In the genomic region with DNA sequence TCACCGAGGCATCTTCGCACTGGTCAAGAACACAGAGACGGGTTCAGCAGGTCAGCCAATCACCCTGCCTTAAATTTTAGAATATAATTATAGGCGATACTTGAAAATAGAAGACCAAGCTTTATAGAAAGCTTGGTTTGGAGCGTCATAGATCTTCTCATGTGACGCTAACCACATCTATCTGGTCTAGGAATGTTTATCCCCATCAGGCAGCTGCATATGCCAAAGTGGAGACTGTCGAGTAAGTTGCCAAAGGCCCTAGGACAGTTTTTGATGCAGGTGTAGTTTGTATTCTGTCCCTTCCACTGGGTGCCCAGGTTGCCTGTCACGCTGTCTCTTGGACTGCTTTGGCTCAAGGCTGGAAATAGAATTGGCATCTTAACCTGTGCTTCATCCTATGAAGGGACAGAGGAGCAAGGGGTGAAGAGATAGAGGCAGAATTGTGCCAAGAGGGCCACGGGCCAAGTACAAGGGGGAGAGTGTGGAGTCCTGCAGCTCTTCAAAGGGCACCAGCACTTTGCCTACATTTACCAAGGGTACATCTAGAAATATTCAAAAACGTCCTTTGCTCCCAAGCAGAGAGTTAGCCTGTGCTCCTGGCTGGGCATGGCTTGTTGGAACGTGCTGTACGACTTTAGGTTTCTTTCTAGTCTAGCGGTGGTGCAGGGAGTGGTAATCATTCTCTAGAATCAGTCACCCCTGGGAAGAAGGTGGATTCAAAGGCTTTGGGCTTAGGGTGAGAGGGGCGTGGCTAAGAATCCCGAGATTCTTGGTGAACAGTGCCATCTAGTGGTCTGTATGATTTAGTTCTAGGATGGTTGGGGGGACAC, we compare ENCODE assay signal across 8 cellular contexts. TPM values are rescaled to one million over a fixed set of nuclear protein-coding genes. Genes with fewer than 3 reads are reported as not detected.
DNase-seq lines count a peak whose midpoint lies in the region; ATAC-seq and TF ChIP-seq lines count a peak whose summit lies in the region.

No MANE protein-coding gene starts in this region.

- TF ChIP-seq CTCF in AG04449 (IDR thresholded peaks at IDR 0.05; ENCODE audit: insufficient read depth, low read length, missing control alignments) (peak; percentile 56), activated B cell treated with CpG ODN at 0.5 μM for 24 hours (IDR thresholded peaks at IDR 0.05) (peak; percentile 62)

- no peak overlapping the region for H3K27ac Mint-ChIP-seq in activated B cell treated with CpG ODN at 0.5 μM for 24 hours
- no peak overlapping the region for H3K27ac Mint-ChIP-seq in central memory CD8-positive, alpha-beta T cell (ENCODE audit: low read depth)

- POLR2A ChIA-PET in AG04449 (lab: Yijun Ruan, JAX) (no interaction called here), activated B cell treated with CpG ODN at 0.5 μM for 24 hours (lab: Charles Lee) (no interaction called here)

- DNase-seq in AG04449 (ENCODE audit: low read depth, low spot score) (peak; percentile 33), NCI-H2227 (lab: John Stamatoyannopoulos, UW; ENCODE audit: unreplicated experiment) (peak; percentile 94), activated B cell treated with CpG ODN at 0.5 μM for 24 hours (peak; percentile 32), kidney tubule cell (ENCODE audit: low spot score) (peak; percentile 89)
- peak; percentile 51 to 58 for DNase-seq in central memory CD8-positive, alpha-beta T cell (ENCODE audit: low spot score in 2 of 2)
- peak; percentile 46 to 59 for DNase-seq in stimulated activated CD4-positive, alpha-beta T cell treated with anti-CD3 and anti-CD28 coated beads, Interleukin-4, amount 100 ng/mL, for 48 hours (ENCODE audit: low read depth in 2 of 2)

- no peaks in the 10 kb centered on the region for H3K9me3 Mint-ChIP-seq in activated B cell treated with CpG ODN at 0.5 μM for 24 hours
- H3K9me3 Mint-ChIP-seq in central memory CD8-positive, alpha-beta T cell = no peaks in the 10 kb centered on the region

- H3K4me3 ChIP-seq in AG04449 (ENCODE audit: low read depth, low read length) = no peak overlapping the region

- ATAC-seq in GM18511 (IDR thresholded peaks at IDR 0.05; ENCODE audit: unreplicated experiment) = peak; percentile 48
- peak; percentile 42 for ATAC-seq in HG03097 (IDR thresholded peaks at IDR 0.05; ENCODE audit: low FRiP score, unreplicated experiment)
- peak; percentile 90 for ATAC-seq in activated B cell treated with CpG ODN at 0.5 μM for 24 hours (ENCODE audit: low read depth)
- peak; percentile 59 for ATAC-seq in central memory CD8-positive, alpha-beta T cell (replicated peaks; ENCODE audit: extremely low read depth, poor library complexity, severe bottlenecking)

- H3K27me3 Mint-ChIP-seq in activated B cell treated with CpG ODN at 0.5 μM for 24 hours = no peaks in the 10 kb centered on the region
- H3K27me3 Mint-ChIP-seq in central memory CD8-positive, alpha-beta T cell = peaks cover 6% of the 10 kb centered on the region

- no peaks in the 10 kb centered on the region for H3K36me3 Mint-ChIP-seq in activated B cell treated with CpG ODN at 0.5 μM for 24 hours (ENCODE audit: low read depth)
- H3K36me3 Mint-ChIP-seq in central memory CD8-positive, alpha-beta T cell (ENCODE audit: insufficient read depth) = peaks cover 4% of the 10 kb centered on the region

- intact Hi-C loops in activated B cell treated with CpG ODN at 0.5 μM for 24 hours (cut with micrococcal nuclease) = loop anchor here (1.0 to 10.0 kb wide), 10 partner anchors 26 to 1738 kb away; a partner anchor contains a TSS

- CTCF ChIA-PET in AG04449 (lab: Yijun Ruan, JAX) (interaction anchor here (0.6 to 16.1 kb wide), 21 partner anchors 9 to 405 kb away, joined by 3 to 177 read pairs (median 3); a partner anchor contains a TSS), activated B cell treated with CpG ODN at 0.5 μM for 24 hours (lab: Charles Lee) (interaction anchor here (0.6 to 1.3 kb wide), 7 partner anchors 26 to 520 kb away, joined by 3 to 5 read pairs (median 5); no protein-coding TSS in a partner anchor)

- H3K4me1 Mint-ChIP-seq in activated B cell treated with CpG ODN at 0.5 μM for 24 hours = peaks cover 19% of the 10 kb centered on the region
- peaks cover 53% of the 10 kb centered on the region for H3K4me1 Mint-ChIP-seq in central memory CD8-positive, alpha-beta T cell

- no peak overlapping the region for H3K4me3 Mint-ChIP-seq in activated B cell treated with CpG ODN at 0.5 μM for 24 hours
- H3K4me3 Mint-ChIP-seq in central memory CD8-positive, alpha-beta T cell = no peak overlapping the region

RNA-seq across cellular contexts. Expression of a gene that starts 5.3 kb away (rescaled TPM):
- total RNA-seq in activated B cell treated with CpG ODN at 0.5 μM for 24 hours = 9.8 and 11.2 TPM in 2 replicates

RNA-seq across cellular contexts. Expression of a gene that starts 49.6 kb away (rescaled TPM):
- 272 and 279 TPM in 2 replicates for total RNA-seq in activated B cell treated with CpG ODN at 0.5 μM for 24 hours

Comparison
In these comparisons a context has a peak if more than half of its experiments do, and no peak if none do; other contexts are left out.
1. DNase-seq: peak in every context shown above with its lines; median percentile 94 in NCI-H2227; 89 in kidney tubule cell; 54 in central memory CD8-positive, alpha-beta T cell; 52 in stimulated activated CD4-positive, alpha-beta T cell treated with anti-CD3 and anti-CD28 coated beads, Interleukin-4, amount 100 ng/mL, for 48 hours; 33 in AG04449; 32 in activated B cell treated with CpG ODN at 0.5 μM for 24 hours.